Comparison of ENCODE assay signal across 18 cellular contexts in genomic region chr12:1220127-1221092, GRCh38.
DNase-seq lines count a peak whose midpoint lies in the region; ATAC-seq, FAIRE-seq and TF ChIP-seq lines count a peak whose summit lies in the region.
"Had no signal": no experiment of that assay in that cellular context is flagged by ENCODE, and none has a peak within 500 bp of the region (broad histone marks: within the 10 kb centered on the region; RNA-seq: fewer than 3 reads in every experiment).

No MANE protein-coding gene starts in this region.

- no peaks in the 10 kb centered on the region for H3K9me3 Mint-ChIP-seq in Calu3 (ENCODE audit: low read depth, unreplicated experiment)
- H3K9me3 Mint-ChIP-seq: activated T-helper 2 cell treated with anti-CD3 and anti-CD28 coated beads, Interferon-gamma antibody, Interleukin-2, Interleukin-4, amounts not matched to agents 10 μg/mL and 5 μg/mL and 100 μg/mL, durations not matched to agents 14 hours and 24 hours and 36 hours; effector memory CD8-positive, alpha-beta T cell; natural killer cell treated with Interleukin-12 subunit alpha and Interleukin-12 subunit beta and Interleukin-15 and Interleukin-18, amount 100 ng/mL, for 72 hours; stimulated activated memory B cell treated with anti-CD40 and anti-IgM and Interleukin-4, amounts not matched to agents 10 μg/mL and 1 μg/mL and 100 μg/mL, for 72 hours had no signal

- DNase-seq in DMS153 treated with DMSO at 0.1 percent for 48 hours (lab: John Stamatoyannopoulos, UW; ENCODE audit: unreplicated experiment) (peak; percentile 83), NCI-H1105 treated with DMSO at 0.1 percent for 48 hours (lab: John Stamatoyannopoulos, UW) (peak; percentile 74), bronchial epithelial cell (ENCODE audit: low read depth) (peak; percentile 21), right lobe of liver (no peak), Calu3 (no peak), PC-9 (no peak)
- DNase-seq: effector memory CD8-positive, alpha-beta T cell; GM23248; Karpas-422; NCI-H524 treated with DMSO at 0.1 percent for 48 hours; stimulated activated CD4-positive, alpha-beta T cell treated with anti-CD3 and anti-CD28 coated beads, Interleukin-4, amount 100 ng/mL, for 24 hours had no signal

- H3K27ac Mint-ChIP-seq in Calu3 (ENCODE audit: unreplicated experiment): no peak overlapping the region
- H3K27ac Mint-ChIP-seq: activated T-helper 2 cell treated with anti-CD3 and anti-CD28 coated beads, Interferon-gamma antibody, Interleukin-2, Interleukin-4, amounts not matched to agents 10 μg/mL and 5 μg/mL and 100 μg/mL, durations not matched to agents 14 hours and 24 hours and 36 hours; effector memory CD8-positive, alpha-beta T cell; natural killer cell treated with Interleukin-12 subunit alpha and Interleukin-12 subunit beta and Interleukin-15 and Interleukin-18, amount 100 ng/mL, for 72 hours; stimulated activated memory B cell treated with anti-CD40 and anti-IgM and Interleukin-4, amounts not matched to agents 10 μg/mL and 1 μg/mL and 100 μg/mL, for 72 hours had no signal

- H3K79me2 ChIP-seq in PC-9 (ENCODE audit: low read depth): no peaks in the 10 kb centered on the region; the same call in 1 of the 2 replicates

- FAIRE-seq in bronchial epithelial cell (lab: Jason Lieb, UNC): no peak

- peaks cover 0 to 22% (median 9%) of the 10 kb centered on the region in 4 donors for H3K4me1 ChIP-seq in right lobe of liver
- H3K4me1 ChIP-seq in PC-9 (replicated peaks; ENCODE audit: insufficient read depth): peaks cover 50% of the 10 kb centered on the region

- H3K36me3 ChIP-seq in bronchial epithelial cell (ENCODE audit: control insufficient read depth, insufficient read depth, low read length): no peaks in the 10 kb centered on the region
- H3K36me3 ChIP-seq in right lobe of liver: no peaks in the 10 kb centered on the region
- no peaks in the 10 kb centered on the region for H3K36me3 ChIP-seq in PC-9 (ENCODE audit: low read depth)

- H3K27me3 ChIP-seq in bronchial epithelial cell (ENCODE audit: control insufficient read depth, insufficient read depth, low read length) (no peaks in the 10 kb centered on the region), right lobe of liver (no peaks in the 10 kb centered on the region), PC-9 (ENCODE audit: insufficient read depth, low read depth) (no peaks in the 10 kb centered on the region)
- H3K27me3 ChIP-seq: BLaER1 treated with 17β-estradiol and CSF1 and Interleukin-3, amounts not matched to agents 10 nM and 100 nM had no signal

- H3K9me3 ChIP-seq in right lobe of liver (no peaks in the 10 kb centered on the region), PC-9 (ENCODE audit: insufficient read depth, low read depth) (no peaks in the 10 kb centered on the region)
- H3K9me3 ChIP-seq: BLaER1 treated with 17β-estradiol and CSF1 and Interleukin-3, amounts not matched to agents 10 nM and 100 nM had no signal

- POLR2A ChIA-PET in PC-9 (lab: Charles Lee; ENCODE audit: unreplicated experiment): interaction anchor here (0.6 kb wide), 1 partner anchor 423 kb away, joined by 14 read pairs; no protein-coding TSS in a partner anchor

- H4K20me1 ChIP-seq in PC-9 (ENCODE audit: insufficient read depth): peaks cover 6% of the 10 kb centered on the region; the same call in 1 of the 2 replicates
- H4K20me1 ChIP-seq: BLaER1 treated with 17β-estradiol and CSF1 and Interleukin-3, amounts not matched to agents 10 nM and 100 nM had no signal

- peaks cover 27% of the 10 kb centered on the region for H3F3A ChIP-seq in PC-9 (ENCODE audit: insufficient read depth, low read depth)

- no peak for TF ChIP-seq CTCF in bronchial epithelial cell (IDR thresholded peaks at IDR 0.05; ENCODE audit: insufficient read depth, low read length, severe bottlenecking)
- no peak for TF ChIP-seq CTCF in right lobe of liver (IDR thresholded peaks at IDR 0.05)
- no peak for TF ChIP-seq CTCF in Calu3 (IDR thresholded peaks at IDR 0.05; ENCODE audit: unreplicated experiment)
- TF ChIP-seq CTCF in PC-9 (conservative IDR thresholded peaks at IDR 0.05): no peak

- CTCF ChIA-PET in Calu3 (lab: Charles Lee): interaction anchor here (0.8 to 1.4 kb wide), 3 partner anchors 9 to 102 kb away, joined by 3 to 4 read pairs (median 3); no protein-coding TSS in a partner anchor
- CTCF ChIA-PET in PC-9 (lab: Charles Lee): no interaction called here

- ATAC-seq in right lobe of liver: peak; percentile 28 to 73 (median 53)
- ATAC-seq in GM21825 (IDR thresholded peaks at IDR 0.05; ENCODE audit: unreplicated experiment): no peak
- no peak for ATAC-seq in HG03354 (IDR thresholded peaks at IDR 0.05; ENCODE audit: poor library complexity, severe bottlenecking, unreplicated experiment)
- ATAC-seq: effector memory CD8-positive, alpha-beta T cell; natural killer cell treated with Interleukin-12 subunit alpha and Interleukin-12 subunit beta and Interleukin-15 and Interleukin-18, amount 100 ng/mL, for 72 hours; sciatic nerve; stimulated activated memory B cell treated with anti-CD40 and anti-IgM and Interleukin-4, amounts not matched to agents 10 μg/mL and 1 μg/mL and 100 μg/mL, for 72 hours had no signal

- no peak overlapping the region for H3K4me3 Mint-ChIP-seq in Calu3 (ENCODE audit: low read depth, unreplicated experiment)
- H3K4me3 Mint-ChIP-seq: effector memory CD8-positive, alpha-beta T cell; natural killer cell treated with Interleukin-12 subunit alpha and Interleukin-12 subunit beta and Interleukin-15 and Interleukin-18, amount 100 ng/mL, for 72 hours; stimulated activated memory B cell treated with anti-CD40 and anti-IgM and Interleukin-4, amounts not matched to agents 10 μg/mL and 1 μg/mL and 100 μg/mL, for 72 hours had no signal

- no peak for TF ChIP-seq POLR2A in right lobe of liver (IDR thresholded peaks at IDR 0.05)

- WGBS in right lobe of liver (ENCODE audit: insufficient coverage, low coverage, low lambda C conversion rate, missing lambda C conversion rate): 57% methylated on average over 7 of the region's 7 CpGs

- BruUV-seq in Calu3 (replicated peaks; lab: Mats Ljungman, UMichigan) (no TSS peak), PC-9 (replicated peaks; lab: Mats Ljungman, UMichigan) (no TSS peak)

- H3K9me2 ChIP-seq in PC-9 (ENCODE audit: insufficient read depth): no peaks in the 10 kb centered on the region

- intact Hi-C loops in right lobe of liver (cut with DNase I) (no loop called here), Calu3 (cut with micrococcal nuclease; ENCODE audit: unreplicated experiment) (no loop called here), PC-9 (cut with micrococcal nuclease; ENCODE audit: unreplicated experiment) (no loop called here)

- H3K4me3 ChIP-seq in bronchial epithelial cell (ENCODE audit: low read depth, low read length) (no peak overlapping the region), right lobe of liver (no peak overlapping the region), PC-9 (no peak overlapping the region)
- H3K4me3 ChIP-seq: BLaER1 treated with 17β-estradiol and CSF1 and Interleukin-3, amounts not matched to agents 10 nM and 100 nM; GM23248 had no signal

- no peak overlapping the region for H2AFZ ChIP-seq in PC-9
- H2AFZ ChIP-seq: GM23248 had no signal

- no peak overlapping the region for H3K4me2 ChIP-seq in PC-9
- H3K4me2 ChIP-seq: BLaER1 treated with 17β-estradiol and CSF1 and Interleukin-3, amounts not matched to agents 10 nM and 100 nM had no signal

- H3K4me1 Mint-ChIP-seq in Calu3 (ENCODE audit: low read depth, unreplicated experiment): no peaks in the 10 kb centered on the region
- H3K4me1 Mint-ChIP-seq: stimulated activated memory B cell treated with anti-CD40 and anti-IgM and Interleukin-4, amounts not matched to agents 10 μg/mL and 1 μg/mL and 100 μg/mL, for 72 hours had no signal

- no peaks in the 10 kb centered on the region for H3K27me3 Mint-ChIP-seq in Calu3 (ENCODE audit: unreplicated experiment)
- H3K27me3 Mint-ChIP-seq: effector memory CD8-positive, alpha-beta T cell; natural killer cell treated with Interleukin-12 subunit alpha and Interleukin-12 subunit beta and Interleukin-15 and Interleukin-18, amount 100 ng/mL, for 72 hours; stimulated activated memory B cell treated with anti-CD40 and anti-IgM and Interleukin-4, amounts not matched to agents 10 μg/mL and 1 μg/mL and 100 μg/mL, for 72 hours had no signal

- H3K27ac ChIP-seq in right lobe of liver (no peak overlapping the region), PC-9 (no peak overlapping the region)
- H3K27ac ChIP-seq: BLaER1 treated with 17β-estradiol and CSF1 and Interleukin-3, amounts not matched to agents 10 nM and 100 nM; GM23248 had no signal

- H3K36me3 Mint-ChIP-seq in Calu3 (ENCODE audit: insufficient read depth, unreplicated experiment): no peaks in the 10 kb centered on the region
- H3K36me3 Mint-ChIP-seq: natural killer cell treated with Interleukin-12 subunit alpha and Interleukin-12 subunit beta and Interleukin-15 and Interleukin-18, amount 100 ng/mL, for 72 hours had no signal

Comparison
In these comparisons a context has a peak if more than half of its experiments do, and no peak if none do; other contexts are left out.
1. DNase-seq: peak in DMS153 treated with DMSO at 0.1 percent for 48 hours (single experiment), NCI-H1105 treated with DMSO at 0.1 percent for 48 hours (single experiment) and bronchial epithelial cell (single experiment); none in right lobe of liver (0 of 3), Calu3 (single experiment) and PC-9 (0 of 2).
2. ATAC-seq: peak in right lobe of liver (4 of 4); none in GM21825 (single experiment) and HG03354 (single experiment).